ENCODE assay signal across 12 cellular contexts in the genomic region with DNA sequence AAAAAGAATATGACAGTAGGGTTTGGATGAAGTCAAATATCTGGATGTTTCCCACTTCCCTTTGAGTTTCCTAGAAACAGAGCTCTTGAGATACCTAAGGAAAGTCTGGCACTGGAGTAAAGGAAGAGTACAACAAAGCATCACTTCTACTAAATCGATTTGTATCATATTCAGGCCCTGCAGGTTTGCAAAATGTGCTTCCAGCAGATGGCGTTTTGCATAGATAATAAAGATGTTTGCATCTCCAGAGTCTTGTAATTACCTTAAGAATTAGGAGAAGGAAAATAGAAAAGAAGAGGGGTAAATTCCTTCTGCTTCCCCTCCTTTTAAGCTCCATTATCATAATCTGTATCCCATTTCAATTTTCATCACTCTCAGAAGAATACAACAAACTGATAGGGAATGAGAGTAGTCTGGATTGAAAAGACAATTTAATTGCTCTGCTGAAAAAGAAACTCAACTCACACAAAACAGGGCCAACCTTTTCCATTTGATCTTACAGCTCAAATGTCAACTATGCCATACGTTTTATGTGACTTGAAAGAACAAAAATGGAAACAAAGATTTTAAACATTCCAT.
DNase-seq lines count a peak whose midpoint lies in the region; ATAC-seq, FAIRE-seq and TF ChIP-seq lines count a peak whose summit lies in the region.
"Had no signal": no experiment of that assay in that cellular context is flagged by ENCODE, and none has a peak within 500 bp of the region (broad histone marks: within the 10 kb centered on the region; RNA-seq: fewer than 3 reads in every experiment).

No MANE protein-coding gene starts in this region.

- POLR2A ChIA-PET in HepG2 (lab: Yijun Ruan, JAX): no interaction called here

- TF ChIP-seq POLR2A in HepG2 (IDR thresholded peaks at IDR 0.05; ENCODE audit: insufficient read depth in 1 of 2, low read depth in 2 of 2, low read length in 2 of 2) (no peak), tibial nerve (IDR thresholded peaks at IDR 0.05) (no peak)

- FAIRE-seq in HepG2 (lab: Jason Lieb, UNC): peak; percentile 12

- TF ChIP-seq CTCF in astrocyte of the cerebellum (IDR thresholded peaks at IDR 0.05; ENCODE audit: low read depth, low read length, missing control alignments) (peak; percentile 44), HepG2 (CRISPR knock-in tag; IDR thresholded peaks at IDR 0.05) (no peak), tibial nerve (IDR thresholded peaks at IDR 0.05) (peak in 1 of 5 experiments; percentile 12), tibial artery (IDR thresholded peaks at IDR 0.05) (no peak)

- H3K9me3 ChIP-seq in HepG2 (ENCODE audit: low read length) (no peaks in the 10 kb centered on the region), tibial nerve (no peaks in the 10 kb centered on the region), tibial artery (no peaks in the 10 kb centered on the region)

- no peak overlapping the region for H3K9ac ChIP-seq in HepG2 (ENCODE audit: insufficient read depth, low read depth, low read length)

- ATAC-seq in HepG2: no peak
- ATAC-seq: activated CD8-positive, alpha-beta T cell treated with anti-CD3 and anti-CD28 coated beads for 36 hours had no signal

- H2AFZ ChIP-seq in HepG2 (ENCODE audit: low read length): no peak overlapping the region

- H3K4me1 ChIP-seq in HepG2 (ENCODE audit: insufficient read depth, low read length) (no peaks in the 10 kb centered on the region), tibial nerve (no peaks in the 10 kb centered on the region), tibial artery (no peaks in the 10 kb centered on the region)

- H3K79me2 ChIP-seq in HepG2 (ENCODE audit: insufficient read depth, low read length): no peaks in the 10 kb centered on the region

- TF ChIP-seq EP300 in HepG2 (IDR thresholded peaks at IDR 0.05; ENCODE audit: low read depth in 2 of 2, low read length in 2 of 2): no peak
- TF ChIP-seq EP300 in HepG2 (CRISPR knock-in tag; IDR thresholded peaks at IDR 0.05; ENCODE audit: borderline replicate concordance): no peak
- TF ChIP-seq EP300 in tibial nerve (IDR thresholded peaks at IDR 0.05): no peak

- H3K4me2 ChIP-seq in HepG2 (ENCODE audit: low read depth, low read length): no peak overlapping the region

- no peak for TF ChIP-seq RAD21 in HepG2 (CRISPR knock-in tag; IDR thresholded peaks at IDR 0.05)

- in situ Hi-C loops in astrocyte of the cerebellum (cut with HindIII; ENCODE audit: low sequenced_read_pairs) (no loop called here), HepG2 (cut with HindIII; ENCODE audit: extremely low pct_ligation_motif_present, low pct_unique_long_range_greater_than_20kb) (no loop called here)

- H3K27ac ChIP-seq in HepG2 (ENCODE audit: extremely low read length, insufficient read depth, low read length) (no peak overlapping the region), tibial nerve (no peak overlapping the region), tibial artery (no peak overlapping the region)
- H3K27ac ChIP-seq: epithelial cell of prostate had no signal

- BruUV-seq in HepG2 (replicated peaks; lab: Mats Ljungman, UMichigan): no TSS peak

- no peaks in the 10 kb centered on the region for H4K20me1 ChIP-seq in HepG2 (ENCODE audit: insufficient read depth, low read length)

- intact Hi-C loops in HepG2 (cut with micrococcal nuclease; ENCODE audit: unreplicated experiment): no loop called here
- intact Hi-C loops in tibial artery (cut with DNase I; ENCODE audit: low total_unique reads): no loop called here

- H3K27me3 ChIP-seq in HepG2 (ENCODE audit: control insufficient read depth in 1 of 2, insufficient read depth in 2 of 2, low read length in 2 of 2) (no peaks in the 10 kb centered on the region), tibial nerve (no peaks in the 10 kb centered on the region), tibial artery (no peaks in the 10 kb centered on the region)

- H3K4me3 ChIP-seq in astrocyte of the cerebellum (ENCODE audit: low read depth, low read length): no peak overlapping the region
- H3K4me3 ChIP-seq in HepG2 (replicated peaks in 1 of 3; ENCODE audit: insufficient read depth in 1 of 3, low read depth in 2 of 3, low read length in 3 of 3): no peak overlapping the region
- no peak overlapping the region for H3K4me3 ChIP-seq in tibial nerve
- H3K4me3 ChIP-seq in tibial artery: no peak overlapping the region

- H3K36me3 ChIP-seq in HepG2 (replicated peaks in 1 of 2; ENCODE audit: control insufficient read depth in 1 of 2, insufficient read depth in 2 of 2, low read length in 2 of 2) (no peaks in the 10 kb centered on the region), tibial nerve (no peaks in the 10 kb centered on the region), tibial artery (no peaks in the 10 kb centered on the region)

- CTCF ChIA-PET in HepG2 (lab: Yijun Ruan, JAX; ENCODE audit: low intra/inter-chr PET ratio, low total read pairs): no interaction called here

- DNase-seq in Ammon's horn (ENCODE audit: low spot score) (peak; percentile 27), NCI-H146 (lab: John Stamatoyannopoulos, UW) (peak; percentile 68), astrocyte of the cerebellum (ENCODE audit: low read depth) (no peak), HepG2 (ENCODE audit: low spot score) (no peak), NCI-H2171 treated with DMSO at 0.1 percent for 48 hours (lab: John Stamatoyannopoulos, UW) (no peak), tibial nerve (ENCODE audit: low spot score in 2 of 2) (no peak), tibial artery (no peak)
- DNase-seq in stimulated activated CD4-positive, alpha-beta T cell treated with anti-CD3 and anti-CD28 coated beads, Interleukin-4, amount 100 ng/mL, for 24 hours: no peak
- DNase-seq: activated CD8-positive, alpha-beta T cell treated with anti-CD3 and anti-CD28 coated beads for 36 hours; activated naive CD8-positive, alpha-beta T cell treated with anti-CD3 and anti-CD28 coated beads for 36 hours; stimulated activated CD4-positive, alpha-beta T cell treated with anti-CD3 and anti-CD28 coated beads, Interleukin-4, amount 100 ng/mL, for 1 hour had no signal

- WGBS in HepG2 (ENCODE audit: low lambda C conversion rate): 0% methylated on average over 3 of the region's 3 CpGs
- WGBS in tibial nerve, 2 donors: 23 to 26% methylated on average over 3 of the region's 3 CpGs

TF ChIP-seq in HepG2, 621 proteins besides CTCF, POLR2A, EP300 and RAD21:
- no peak for TF ChIP-seq IRF2 (CRISPR knock-in tag; IDR thresholded peaks at IDR 0.05)
- no peak for TF ChIP-seq ZNF282 (IDR thresholded peaks at IDR 0.05; ENCODE audit: partially characterized antibody)
- TF ChIP-seq ZNF33A (CRISPR knock-in tag; IDR thresholded peaks at IDR 0.05; ENCODE audit: borderline replicate concordance): no peak
- no peak for TF ChIP-seq MBD4 (IDR thresholded peaks at IDR 0.05; ENCODE audit: borderline replicate concordance, low read length)
- TF ChIP-seq ZBTB1 (CRISPR knock-in tag; IDR thresholded peaks at IDR 0.05; ENCODE audit: borderline replicate concordance): no peak
- no peak for TF ChIP-seq ZNF329 (CRISPR knock-in tag; IDR thresholded peaks at IDR 0.05; ENCODE audit: low read depth)
- no peak for TF ChIP-seq KLF6 (CRISPR knock-in tag; IDR thresholded peaks at IDR 0.05)
- TF ChIP-seq ARID2 (CRISPR knock-in tag; IDR thresholded peaks at IDR 0.05; ENCODE audit: borderline replicate concordance): no peak
- TF ChIP-seq SAP130 (CRISPR knock-in tag; IDR thresholded peaks at IDR 0.05; ENCODE audit: low read depth): no peak
- TF ChIP-seq, protein P1, sequence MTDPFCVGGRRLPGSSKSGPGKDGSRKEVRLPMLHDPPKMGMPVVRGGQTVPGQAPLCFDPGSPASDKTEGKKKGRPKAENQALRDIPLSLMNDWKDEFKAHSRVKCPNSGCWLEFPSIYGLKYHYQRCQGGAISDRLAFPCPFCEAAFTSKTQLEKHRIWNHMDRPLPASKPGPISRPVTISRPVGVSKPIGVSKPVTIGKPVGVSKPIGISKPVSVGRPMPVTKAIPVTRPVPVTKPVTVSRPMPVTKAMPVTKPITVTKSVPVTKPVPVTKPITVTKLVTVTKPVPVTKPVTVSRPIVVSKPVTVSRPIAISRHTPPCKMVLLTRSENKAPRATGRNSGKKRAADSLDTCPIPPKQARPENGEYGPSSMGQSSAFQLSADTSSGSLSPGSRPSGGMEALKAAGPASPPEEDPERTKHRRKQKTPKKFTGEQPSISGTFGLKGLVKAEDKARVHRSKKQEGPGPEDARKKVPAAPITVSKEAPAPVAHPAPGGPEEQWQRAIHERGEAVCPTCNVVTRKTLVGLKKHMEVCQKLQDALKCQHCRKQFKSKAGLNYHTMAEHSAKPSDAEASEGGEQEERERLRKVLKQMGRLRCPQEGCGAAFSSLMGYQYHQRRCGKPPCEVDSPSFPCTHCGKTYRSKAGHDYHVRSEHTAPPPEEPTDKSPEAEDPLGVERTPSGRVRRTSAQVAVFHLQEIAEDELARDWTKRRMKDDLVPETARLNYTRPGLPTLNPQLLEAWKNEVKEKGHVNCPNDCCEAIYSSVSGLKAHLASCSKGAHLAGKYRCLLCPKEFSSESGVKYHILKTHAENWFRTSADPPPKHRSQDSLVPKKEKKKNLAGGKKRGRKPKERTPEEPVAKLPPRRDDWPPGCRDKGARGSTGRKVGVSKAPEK (CRISPR knock-in tag; IDR thresholded peaks at IDR 0.05; ENCODE audit: borderline replicate concordance): no peak
- no peak for TF ChIP-seq KMT2B (CRISPR knock-in tag; IDR thresholded peaks at IDR 0.05)
- TF ChIP-seq, protein P2, sequence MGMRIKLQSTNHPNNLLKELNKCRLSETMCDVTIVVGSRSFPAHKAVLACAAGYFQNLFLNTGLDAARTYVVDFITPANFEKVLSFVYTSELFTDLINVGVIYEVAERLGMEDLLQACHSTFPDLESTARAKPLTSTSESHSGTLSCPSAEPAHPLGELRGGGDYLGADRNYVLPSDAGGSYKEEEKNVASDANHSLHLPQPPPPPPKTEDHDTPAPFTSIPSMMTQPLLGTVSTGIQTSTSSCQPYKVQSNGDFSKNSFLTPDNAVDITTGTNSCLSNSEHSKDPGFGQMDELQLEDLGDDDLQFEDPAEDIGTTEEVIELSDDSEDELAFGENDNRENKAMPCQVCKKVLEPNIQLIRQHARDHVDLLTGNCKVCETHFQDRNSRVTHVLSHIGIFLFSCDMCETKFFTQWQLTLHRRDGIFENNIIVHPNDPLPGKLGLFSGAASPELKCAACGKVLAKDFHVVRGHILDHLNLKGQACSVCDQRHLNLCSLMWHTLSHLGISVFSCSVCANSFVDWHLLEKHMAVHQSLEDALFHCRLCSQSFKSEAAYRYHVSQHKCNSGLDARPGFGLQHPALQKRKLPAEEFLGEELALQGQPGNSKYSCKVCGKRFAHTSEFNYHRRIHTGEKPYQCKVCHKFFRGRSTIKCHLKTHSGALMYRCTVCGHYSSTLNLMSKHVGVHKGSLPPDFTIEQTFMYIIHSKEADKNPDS (CRISPR knock-in tag; IDR thresholded peaks at IDR 0.05): no peak
- no peak for TF ChIP-seq ZFP36L1 (CRISPR knock-in tag; IDR thresholded peaks at IDR 0.05)
- no peak for TF ChIP-seq NR3C1 (CRISPR knock-in tag; IDR thresholded peaks at IDR 0.05)
- TF ChIP-seq TOPORS (CRISPR knock-in tag; IDR thresholded peaks at IDR 0.05): no peak

Comparison
In these comparisons a context has a peak if more than half of its experiments do, and no peak if none do; other contexts are left out.
1. DNase-seq: peak in Ammon's horn (single experiment) and NCI-H146 (single experiment); none in astrocyte of the cerebellum (single experiment), HepG2 (single experiment), NCI-H2171 treated with DMSO at 0.1 percent for 48 hours (single experiment), tibial nerve (0 of 2), tibial artery (0 of 2) and stimulated activated CD4-positive, alpha-beta T cell treated with anti-CD3 and anti-CD28 coated beads, Interleukin-4, amount 100 ng/mL, for 24 hours (single experiment).